19 cellular contexts compared by ENCODE assay signal in the genomic region with DNA sequence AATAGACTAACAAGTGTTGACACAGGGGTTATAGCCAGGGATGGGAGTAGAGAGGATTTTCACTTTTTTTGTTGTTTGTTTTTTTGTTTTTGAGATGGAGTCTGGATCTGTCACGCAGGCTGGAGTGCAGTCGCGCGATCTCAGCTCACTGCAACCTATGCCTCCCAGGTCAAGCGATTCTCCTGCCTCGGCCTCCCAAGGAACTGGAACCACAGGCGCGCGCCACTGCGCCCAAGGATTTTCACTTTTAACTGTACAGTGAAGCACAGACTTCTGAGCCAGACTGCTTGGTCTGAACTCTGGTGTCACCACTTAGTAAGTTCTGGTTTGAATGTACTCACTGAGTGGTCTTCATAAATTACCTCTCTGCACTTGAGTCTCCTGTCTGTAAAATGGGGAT. TPM values are rescaled to one million over a fixed set of nuclear protein-coding genes. Genes with fewer than 3 reads are reported as not detected.
A peak's percentile ranks its signal among the peaks of the same experiment; 100 is the strongest.
DNase-seq lines count a peak whose midpoint lies in the region; ATAC-seq, FAIRE-seq and TF ChIP-seq lines count a peak whose summit lies in the region.
"Had no signal": no experiment of that assay in that cellular context is flagged by ENCODE, and none has a peak within 500 bp of the region (broad histone marks: within the 10 kb centered on the region; RNA-seq: fewer than 3 reads in every experiment).

No MANE protein-coding gene starts in this region.

- peaks cover 31% of the 10 kb centered on the region for H3K36me3 Mint-ChIP-seq in activated naive CD4-positive, alpha-beta T cell treated with anti-CD3 and anti-CD28 coated beads, Interleukin-2, amount 10 ng/mL, durations not matched to agents 7 days and 5 days
- H3K36me3 Mint-ChIP-seq in astrocyte (ENCODE audit: low read depth, unreplicated experiment) (peaks cover 21% of the 10 kb centered on the region), H9 (ENCODE audit: insufficient read depth in 1 of 3, low read depth in 3 of 3) (peaks cover 11 to 17% (median 16%) of the 10 kb centered on the region in 3 experiments)
- H3K36me3 Mint-ChIP-seq in naive thymus-derived CD8-positive, alpha-beta T cell, result peaks cover 0 to 25% (median 5%) of the 10 kb centered on the region in 3 donors

- H2BK20ac ChIP-seq in H9 (ENCODE audit: low read depth, low read length, poor library complexity, severe bottlenecking), result no peak overlapping the region

- H3K4me2 ChIP-seq in astrocyte (ENCODE audit: low read length), result no peak overlapping the region
- H3K4me2 ChIP-seq in H9 (ENCODE audit: insufficient read depth, insufficient read length, low read length), result no peak overlapping the region
- H3K4me2 ChIP-seq in trophoblast cell (ENCODE audit: low read length), result no peak overlapping the region
- H3K4me2 ChIP-seq: KMS-11 had no signal

- H2BK5ac ChIP-seq in H9 (ENCODE audit: insufficient read length, low read length) (no peak overlapping the region), trophoblast cell (ENCODE audit: low read depth, low read length, poor library complexity) (no peak overlapping the region)

- H4K91ac ChIP-seq in H9 (ENCODE audit: insufficient read length, low read depth, low read length) (no peak overlapping the region), trophoblast cell (ENCODE audit: low read depth, low read length) (no peak overlapping the region)

- H2AK5ac ChIP-seq in H9 (ENCODE audit: insufficient read length, low read length) (no peak overlapping the region), trophoblast cell (ENCODE audit: low read length) (no peak overlapping the region)

- no peaks in the 10 kb centered on the region for H3K27me3 Mint-ChIP-seq in activated naive CD4-positive, alpha-beta T cell treated with anti-CD3 and anti-CD28 coated beads, Interleukin-2, amount 10 ng/mL, durations not matched to agents 7 days and 5 days
- H3K27me3 Mint-ChIP-seq in astrocyte (ENCODE audit: low read depth, unreplicated experiment), result no peaks in the 10 kb centered on the region
- H3K27me3 Mint-ChIP-seq in naive thymus-derived CD8-positive, alpha-beta T cell, result no peaks in the 10 kb centered on the region
- H3K27me3 Mint-ChIP-seq in H9 (ENCODE audit: low read depth), result peaks cover 6% of the 10 kb centered on the region; the same call in 1 of the 2 replicates

- peaks cover 55% of the 10 kb centered on the region for H3K4me1 Mint-ChIP-seq in activated naive CD4-positive, alpha-beta T cell treated with anti-CD3 and anti-CD28 coated beads, Interleukin-2, amount 10 ng/mL, durations not matched to agents 7 days and 5 days
- peaks cover 31% of the 10 kb centered on the region for H3K4me1 Mint-ChIP-seq in astrocyte (ENCODE audit: low read depth, unreplicated experiment)
- H3K4me1 Mint-ChIP-seq in naive thymus-derived CD8-positive, alpha-beta T cell, result peaks cover 45 to 59% (median 56%) of the 10 kb centered on the region in 4 donors
- peaks cover 40 to 60% of the 10 kb centered on the region in 2 experiments for H3K4me1 Mint-ChIP-seq in H9

- FAIRE-seq in astrocyte (lab: Jason Lieb, UNC), result no peak

- H3K27ac Mint-ChIP-seq in activated naive CD4-positive, alpha-beta T cell treated with anti-CD3 and anti-CD28 coated beads, Interleukin-2, amount 10 ng/mL, durations not matched to agents 7 days and 5 days, result peak overlapping the region; percentile 39
- H3K27ac Mint-ChIP-seq in astrocyte (ENCODE audit: unreplicated experiment) (peak overlapping the region; percentile 75), H9 (0 out of 7 replicates have a peak overlapping the region, but pooled peaks of 1 of the 3 experiments have one; percentile 47)
- H3K27ac Mint-ChIP-seq in naive thymus-derived CD8-positive, alpha-beta T cell, result peak overlapping the region in 6 of 10 donors; percentile 32 to 76 (median 60)
- H3K27ac Mint-ChIP-seq: activated CD8-positive, alpha-beta T cell treated with anti-CD3 and anti-CD28 coated beads, Interleukin-2, amount 10 ng/mL, durations not matched to agents 7 days and 5 days had no signal

- H2AFZ ChIP-seq in astrocyte (ENCODE audit: low read depth, low read length), result no peak overlapping the region
- H2AFZ ChIP-seq in H9 (ENCODE audit: low read length), result no peak overlapping the region
- no peak overlapping the region for H2AFZ ChIP-seq in trophoblast cell (ENCODE audit: insufficient read depth, low read length, poor library complexity)

- no peak overlapping the region for H4K5ac ChIP-seq in H9 (ENCODE audit: insufficient read length, low read depth, low read length)

- H3K4ac ChIP-seq in H9 (ENCODE audit: low read depth, low read length), result no peak overlapping the region
- H3K4ac ChIP-seq in trophoblast cell (ENCODE audit: low read depth, low read length), result no peak overlapping the region

- TF ChIP-seq POLR2A in testis (IDR thresholded peaks at IDR 0.05), result no peak

- H2BK120ac ChIP-seq in H9 (ENCODE audit: low read depth, low read length, poor library complexity, severe bottlenecking) (no peak overlapping the region), trophoblast cell (ENCODE audit: insufficient read depth, low read length, poor library complexity) (no peak overlapping the region)

- H3K79me1 ChIP-seq in H9 (ENCODE audit: insufficient read depth, low read depth, low read length, poor library complexity, severe bottlenecking) (no peaks in the 10 kb centered on the region), trophoblast cell (ENCODE audit: low read length) (peaks cover 28% of the 10 kb centered on the region)

- no peak for ATAC-seq in naive thymus-derived CD8-positive, alpha-beta T cell
- ATAC-seq: activated CD8-positive, alpha-beta T cell treated with anti-CD3 and anti-CD28 coated beads, Interleukin-2, amount 10 ng/mL, durations not matched to agents 7 days and 5 days; CD8-positive, alpha-beta T cell had no signal

- H3K79me2 ChIP-seq in astrocyte (ENCODE audit: insufficient read depth, low read length) (no peaks in the 10 kb centered on the region), H9 (ENCODE audit: insufficient read depth, low read length) (no peaks in the 10 kb centered on the region), trophoblast cell (ENCODE audit: control insufficient read depth, insufficient read depth, low read length, poor library complexity) (peaks cover 3% of the 10 kb centered on the region)

- H3K27ac ChIP-seq in astrocyte (ENCODE audit: low read depth, low read length), result no peak overlapping the region
- peak overlapping the region; percentile 91 to 92 for H3K27ac ChIP-seq in testis
- H3K27ac ChIP-seq in H9 (ENCODE audit: insufficient read length, low read depth, low read length), result no peak overlapping the region
- no peak overlapping the region for H3K27ac ChIP-seq in trophoblast cell (ENCODE audit: low read depth, low read length)
- H3K27ac ChIP-seq: KMS-11, neutrophil had no signal

- POLR2A ChIA-PET in naive thymus-derived CD8-positive, alpha-beta T cell (lab: Charles Lee), result interaction anchor here (0.5 to 0.7 kb wide), 2 partner anchors 9 to 37 kb away, joined by 3 read pairs; no protein-coding TSS in a partner anchor

- H3K18ac ChIP-seq in H9 (ENCODE audit: insufficient read length, low read depth, low read length) (no peak overlapping the region), trophoblast cell (ENCODE audit: low read length) (no peak overlapping the region)

- intact Hi-C loops in testis (cut with DNase I; ENCODE audit: low total_unique reads), result no loop called here

- TF ChIP-seq CTCF in astrocyte (IDR thresholded peaks at IDR 0.05; ENCODE audit: insufficient read depth, low read depth, low read length), result no peak
- no peak for TF ChIP-seq CTCF in testis (IDR thresholded peaks at IDR 0.05)
- no peak for TF ChIP-seq CTCF in H9 (conservative IDR thresholded peaks at IDR 0.05)

- WGBS in testis, 2 donors, result 94 to 96% methylated on average over 10 of the region's 10 CpGs
- WGBS in H9 (ENCODE audit: extremely low coverage, insufficient read length, low lambda C conversion rate), result no CpG with 5 or more reads among the region's 10 CpGs
- no CpG with 5 or more reads among the region's 10 CpGs for WGBS in trophoblast cell (ENCODE audit: extremely low coverage, insufficient coverage, insufficient read length)

- H3K4me1 ChIP-seq in astrocyte (ENCODE audit: insufficient read depth, low read length), result peaks cover 16% of the 10 kb centered on the region
- H3K4me1 ChIP-seq in testis, result peaks cover 49% of the 10 kb centered on the region
- peaks cover 8% of the 10 kb centered on the region for H3K4me1 ChIP-seq in H9 (ENCODE audit: insufficient read depth, low read length)
- peaks cover 41 to 42% of the 10 kb centered on the region in 2 experiments for H3K4me1 ChIP-seq in trophoblast cell (ENCODE audit: control insufficient read depth in 1 of 2, insufficient read depth in 2 of 2, low read length in 2 of 2)

- H3K56ac ChIP-seq in H9 (ENCODE audit: insufficient read length, low read depth, low read length), result no peak overlapping the region

- peaks cover 3% of the 10 kb centered on the region for H3K27me3 ChIP-seq in astrocyte (ENCODE audit: insufficient read depth, low read length)
- H3K27me3 ChIP-seq in testis, result no peaks in the 10 kb centered on the region
- no peaks in the 10 kb centered on the region for H3K27me3 ChIP-seq in H9 (ENCODE audit: insufficient read depth, low read length)
- no peaks in the 10 kb centered on the region for H3K27me3 ChIP-seq in trophoblast cell (ENCODE audit: insufficient read depth, low read length)

- H3K23me2 ChIP-seq in H9 (ENCODE audit: insufficient read length, low read depth, low read length, poor library complexity, severe bottlenecking), result peaks cover 9% of the 10 kb centered on the region

- H3K9me3 ChIP-seq in astrocyte (ENCODE audit: insufficient read depth, low read depth, low read length) (no peaks in the 10 kb centered on the region), testis (no peaks in the 10 kb centered on the region), H9 (ENCODE audit: control insufficient read depth, low read depth, low read length) (no peaks in the 10 kb centered on the region), trophoblast cell (ENCODE audit: insufficient read depth, low read depth, low read length) (no peaks in the 10 kb centered on the region)
- H3K9me3 ChIP-seq: neutrophil had no signal

- no peak overlapping the region for H3K14ac ChIP-seq in H9 (ENCODE audit: insufficient read depth, low read length)
- H3K14ac ChIP-seq in trophoblast cell (ENCODE audit: low read length), result no peak overlapping the region

- H2BK15ac ChIP-seq in H9 (ENCODE audit: low read depth, low read length), result no peak overlapping the region

- peaks cover 10% of the 10 kb centered on the region for H4K20me1 ChIP-seq in astrocyte (ENCODE audit: insufficient read depth, low read length)
- H4K20me1 ChIP-seq in H9 (ENCODE audit: control insufficient read depth, insufficient read depth, insufficient read length), result no peaks in the 10 kb centered on the region

- H3K9ac ChIP-seq in astrocyte (ENCODE audit: low read length) (no peak overlapping the region), H9 (ENCODE audit: extremely low read depth, insufficient read length, low read length) (no peak overlapping the region), trophoblast cell (ENCODE audit: low read length) (no peak overlapping the region)
- H3K9ac ChIP-seq: KMS-11 had no signal

- no peak overlapping the region for H3T11ph ChIP-seq in H9 (ENCODE audit: low read length)

- H3K4me3 ChIP-seq in astrocyte (ENCODE audit: insufficient read depth, low read depth, low read length) (no peak overlapping the region), testis (no peak overlapping the region), trophoblast cell (ENCODE audit: low read depth, low read length) (no peak overlapping the region)
- H3K4me3 ChIP-seq: skin epidermis had no signal

- H3K23ac ChIP-seq in H9 (ENCODE audit: insufficient read length, low read depth, low read length) (no peak overlapping the region), trophoblast cell (ENCODE audit: low read length) (no peak overlapping the region)

- H3K36me3 ChIP-seq in astrocyte (ENCODE audit: insufficient read depth, low read length), result peaks cover 4% of the 10 kb centered on the region
- no peaks in the 10 kb centered on the region for H3K36me3 ChIP-seq in testis (ENCODE audit: low read depth, missing control alignments)
- peaks cover 29 to 30% of the 10 kb centered on the region in 2 experiments for H3K36me3 ChIP-seq in trophoblast cell (ENCODE audit: control insufficient read depth in 1 of 2, insufficient read depth in 2 of 2, low read length in 2 of 2)
- H3K36me3 ChIP-seq: neutrophil had no signal

- no peak overlapping the region for H2BK12ac ChIP-seq in H9 (ENCODE audit: insufficient read length, low read depth, low read length)
- H2BK12ac ChIP-seq in trophoblast cell (ENCODE audit: low read length), result no peak overlapping the region

- H3K4me3 Mint-ChIP-seq in activated naive CD4-positive, alpha-beta T cell treated with anti-CD3 and anti-CD28 coated beads, Interleukin-2, amount 10 ng/mL, durations not matched to agents 7 days and 5 days, result no peak overlapping the region
- H3K4me3 Mint-ChIP-seq in astrocyte (ENCODE audit: unreplicated experiment) (no peak overlapping the region), H9 (no peak overlapping the region)
- peak overlapping the region in 1 of 10 donors; percentile 52 for H3K4me3 Mint-ChIP-seq in naive thymus-derived CD8-positive, alpha-beta T cell
- H3K4me3 Mint-ChIP-seq: activated CD8-positive, alpha-beta T cell treated with anti-CD3 and anti-CD28 coated beads, Interleukin-2, amount 10 ng/mL, durations not matched to agents 7 days and 5 days had no signal

- no peaks in the 10 kb centered on the region for H3K9me3 Mint-ChIP-seq in activated naive CD4-positive, alpha-beta T cell treated with anti-CD3 and anti-CD28 coated beads, Interleukin-2, amount 10 ng/mL, durations not matched to agents 7 days and 5 days
- H3K9me3 Mint-ChIP-seq in astrocyte (ENCODE audit: unreplicated experiment), result peaks cover 3% of the 10 kb centered on the region
- no peaks in the 10 kb centered on the region for H3K9me3 Mint-ChIP-seq in naive thymus-derived CD8-positive, alpha-beta T cell
- H3K9me3 Mint-ChIP-seq in H9, result no peaks in the 10 kb centered on the region; a peak in 1 of 5 replicates
- H3K9me3 Mint-ChIP-seq: CD8-positive, alpha-beta T cell had no signal

- H4K8ac ChIP-seq in H9 (replicated peaks; ENCODE audit: insufficient read length, low read depth, low read length) (no peak overlapping the region), trophoblast cell (ENCODE audit: low read depth, low read length) (no peak overlapping the region)

- no peak overlapping the region for H4K12ac ChIP-seq in trophoblast cell (ENCODE audit: low read depth, low read length)

- CTCF ChIA-PET in activated naive CD4-positive, alpha-beta T cell treated with anti-CD3 and anti-CD28 coated beads, Interleukin-2, amount 10 ng/mL, durations not matched to agents 7 days and 5 days (lab: Charles Lee), result interaction anchor here (1.5 kb wide), 1 partner anchor 64 kb away, joined by 3 read pairs; no protein-coding TSS in a partner anchor

- DNase-seq in activated naive CD4-positive, alpha-beta T cell treated with anti-CD3 and anti-CD28 coated beads, Interleukin-2, amount 10 ng/mL, durations not matched to agents 7 days and 5 days, result no peak
- DNase-seq in activated naive CD4-positive, alpha-beta T cell treated with Interleukin-2 at 50 U/mL for 16 hours, result no peak
- DNase-seq in astrocyte (ENCODE audit: low read depth) (no peak), testis (no peak), H9 (no peak), trophoblast cell (no peak), NCI-H510A treated with DMSO at 0.1 percent for 48 hours (lab: John Stamatoyannopoulos, UW) (no peak)
- no peak for DNase-seq in naive thymus-derived CD8-positive, alpha-beta T cell
- DNase-seq: activated CD8-positive, alpha-beta T cell treated with anti-CD3 and anti-CD28 coated beads, Interleukin-2, amount 10 ng/mL, durations not matched to agents 7 days and 5 days; anterior cingulate cortex; CD8-positive, alpha-beta T cell; cortex of kidney; glutamatergic neuron; mammary epithelial cell; NCI-H2171; T-helper 1 cell had no signal

RNA-seq across cellular contexts. Expression of gene WASF2, which starts 40.2 kb away (rescaled TPM):
- total RNA-seq in astrocyte (86.9 and 88.0 TPM in 2 replicates), testis (10 to 100 TPM; 57.8 to 58.0 TPM), H9 (2021) (65.9 and 69.2 TPM in 2 replicates)
- total RNA-seq in naive thymus-derived CD8-positive, alpha-beta T cell, result 100 to 1,000 TPM; 183 to 185 TPM
- 10 to 100 TPM; 54.8 to 68.9 (median 68.5) TPM for polyA plus RNA-seq in naive thymus-derived CD8-positive, alpha-beta T cell
- polyA plus RNA-seq in testis (ENCODE audit: insufficient read depth, low read depth, low replicate concordance), result 128 TPM
- polyA plus RNA-seq in trophoblast cell (2013), result 54.5 and 57.3 TPM in 2 replicates

Comparison
In these comparisons a context has a peak if more than half of its experiments do, and no peak if none do; other contexts are left out.
1. H3K27ac ChIP-seq: peak in testis (2 of 2); none in astrocyte (single experiment), H9 (single experiment) and trophoblast cell (single experiment).